10 cellular contexts compared by ENCODE assay signal in genomic region chr3:111610612-111611054, GRCh38. TPM values are rescaled to one million over a fixed set of nuclear protein-coding genes. Genes with fewer than 3 reads are reported as not detected.
DNase-seq lines count a peak whose midpoint lies in the region; ATAC-seq lines count a peak whose summit lies in the region.
"Had no signal": no experiment of that assay in that cellular context is flagged by ENCODE, and none has a peak within 500 bp of the region (broad histone marks: within the 10 kb centered on the region; RNA-seq: fewer than 3 reads in every experiment).

No MANE protein-coding gene starts in this region.

- no peaks in the 10 kb centered on the region for H3K9me3 Mint-ChIP-seq in activated CD8-positive, alpha-beta memory T cell treated with anti-CD3 and anti-CD28 coated beads, Interleukin-2, amount 10 ng/mL, durations not matched to agents 7 days and 5 days (ENCODE audit: low read depth)
- H3K9me3 Mint-ChIP-seq in stimulated activated naive CD8-positive, alpha-beta T cell treated with anti-CD3 and anti-CD28 coated beads, Interleukin-15, amount 100 ng/mL, for 72 hours: peaks cover 0 to 5% of the 10 kb centered on the region in 2 donors

- H3K4me1 Mint-ChIP-seq in activated CD8-positive, alpha-beta memory T cell treated with anti-CD3 and anti-CD28 coated beads, Interleukin-2, amount 10 ng/mL, durations not matched to agents 7 days and 5 days: peaks cover 94% of the 10 kb centered on the region
- peaks cover 100% of the 10 kb centered on the region for H3K4me1 Mint-ChIP-seq in stimulated activated naive CD8-positive, alpha-beta T cell treated with anti-CD3 and anti-CD28 coated beads, Interleukin-15, amount 100 ng/mL, for 72 hours

- no peak for DNase-seq in activated CD8-positive, alpha-beta memory T cell treated with anti-CD3 and anti-CD28 coated beads, Interleukin-2, amount 10 ng/mL, durations not matched to agents 7 days and 5 days
- DNase-seq in activated CD8-positive, alpha-beta memory T cell treated with anti-CD3 and anti-CD28 coated beads, Interleukin-2, amount 50 U/mL, for 48 hours: no peak
- peak; percentile 41 for DNase-seq in activated CD8-positive, alpha-beta memory T cell treated with anti-CD3 and anti-CD28 coated beads, Interleukin-2, amount 50 U/mL, for 1 hour (ENCODE audit: extremely low read depth)
- peak in 1 of 2 donors; percentile 50 for DNase-seq in stimulated activated naive CD8-positive, alpha-beta T cell treated with anti-CD3 and anti-CD28 coated beads, Interleukin-15, amount 100 ng/mL, for 72 hours
- no peak for DNase-seq in central memory CD4-positive, alpha-beta T cell
- DNase-seq in left cardiac atrium: no peak
- no peak for DNase-seq in DMS53 (lab: John Stamatoyannopoulos, UW)
- DNase-seq: thyroid gland had no signal

- H3K4me3 Mint-ChIP-seq in activated CD8-positive, alpha-beta memory T cell treated with anti-CD3 and anti-CD28 coated beads, Interleukin-2, amount 10 ng/mL, durations not matched to agents 7 days and 5 days: peak overlapping the region; percentile 44
- H3K4me3 Mint-ChIP-seq in stimulated activated naive CD8-positive, alpha-beta T cell treated with anti-CD3 and anti-CD28 coated beads, Interleukin-15, amount 100 ng/mL, for 72 hours: peak overlapping the region; percentile 78 to 82

- peaks cover 86% of the 10 kb centered on the region for H3K36me3 Mint-ChIP-seq in activated CD8-positive, alpha-beta memory T cell treated with anti-CD3 and anti-CD28 coated beads, Interleukin-2, amount 10 ng/mL, durations not matched to agents 7 days and 5 days

- H3K27ac Mint-ChIP-seq in activated CD8-positive, alpha-beta memory T cell treated with anti-CD3 and anti-CD28 coated beads, Interleukin-2, amount 10 ng/mL, durations not matched to agents 7 days and 5 days: peak overlapping the region; percentile 98
- peak overlapping the region; percentile 98 to 99 for H3K27ac Mint-ChIP-seq in stimulated activated naive CD8-positive, alpha-beta T cell treated with anti-CD3 and anti-CD28 coated beads, Interleukin-15, amount 100 ng/mL, for 72 hours

- intact Hi-C loops in left cardiac atrium (cut with DNase I): no loop called here

- ATAC-seq in activated CD8-positive, alpha-beta memory T cell treated with anti-CD3 and anti-CD28 coated beads, Interleukin-2, amount 10 ng/mL, durations not matched to agents 7 days and 5 days: peak; percentile 18
- peak; percentile 5 for ATAC-seq in HG03439 (IDR thresholded peaks at IDR 0.05; ENCODE audit: unreplicated experiment)
- peak; percentile 59 for ATAC-seq in stimulated activated naive CD8-positive, alpha-beta T cell treated with anti-CD3 and anti-CD28 coated beads, Interleukin-15, amount 100 ng/mL, for 72 hours
- no peak for ATAC-seq in left cardiac atrium

- H3K27me3 Mint-ChIP-seq in activated CD8-positive, alpha-beta memory T cell treated with anti-CD3 and anti-CD28 coated beads, Interleukin-2, amount 10 ng/mL, durations not matched to agents 7 days and 5 days: no peaks in the 10 kb centered on the region
- H3K27me3 Mint-ChIP-seq in stimulated activated naive CD8-positive, alpha-beta T cell treated with anti-CD3 and anti-CD28 coated beads, Interleukin-15, amount 100 ng/mL, for 72 hours: no peaks in the 10 kb centered on the region

- CTCF ChIA-PET in activated CD8-positive, alpha-beta memory T cell treated with anti-CD3 and anti-CD28 coated beads, Interleukin-2, amount 10 ng/mL, durations not matched to agents 7 days and 5 days (lab: Charles Lee): interaction anchor here (0.8 to 4.0 kb wide), 6 partner anchors 9 to 67 kb away, joined by 3 to 13 read pairs (median 4); no protein-coding TSS in a partner anchor

RNA-seq across cellular contexts. Expression of gene ZBED2, which starts 15.5 kb away (rescaled TPM):
- total RNA-seq in activated CD8-positive, alpha-beta memory T cell treated with anti-CD3 and anti-CD28 coated beads, Interleukin-2, amount 10 ng/mL, durations not matched to agents 7 days and 5 days: 10 to 100 TPM; 27.2 to 90.6 TPM
- not detected for total RNA-seq in left cardiac atrium
- total RNA-seq: fibroblast of lung had no signal

Comparison
In these comparisons a context has a peak if more than half of its experiments do, and no peak if none do; other contexts are left out.
1. ATAC-seq: peak in activated CD8-positive, alpha-beta memory T cell treated with anti-CD3 and anti-CD28 coated beads, Interleukin-2, amount 10 ng/mL, durations not matched to agents 7 days and 5 days (single experiment), HG03439 (single experiment) and stimulated activated naive CD8-positive, alpha-beta T cell treated with anti-CD3 and anti-CD28 coated beads, Interleukin-15, amount 100 ng/mL, for 72 hours (single experiment); none in left cardiac atrium (0 of 2).
2. RNA of gene ZBED2, which starts 15.5 kb away (total RNA-seq): 27.2 to 90.6 TPM in activated CD8-positive, alpha-beta memory T cell treated with anti-CD3 and anti-CD28 coated beads, Interleukin-2, amount 10 ng/mL, durations not matched to agents 7 days and 5 days; not detected in left cardiac atrium; every median in the first group is over 10 times any median in the second.